10 cellular contexts compared by ENCODE assay signal in the genomic region with DNA sequence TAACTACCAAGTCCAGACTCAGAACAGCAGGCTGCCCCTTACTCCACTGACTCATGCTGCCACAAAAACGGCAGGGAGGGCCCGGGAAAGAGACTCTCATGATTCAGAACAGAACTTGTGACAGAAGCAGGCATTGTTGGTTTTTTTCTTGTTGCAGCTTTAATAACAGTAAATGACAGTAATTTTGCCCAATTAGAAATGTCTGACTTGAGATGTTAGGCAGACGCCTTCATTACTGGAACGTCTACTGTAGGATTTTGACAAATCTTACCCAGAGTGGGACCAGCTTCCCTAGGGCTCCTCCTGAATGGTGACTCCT.
DNase-seq lines count a peak whose midpoint lies in the region; ATAC-seq and TF ChIP-seq lines count a peak whose summit lies in the region.
"Had no signal": no experiment of that assay in that cellular context is flagged by ENCODE, and none has a peak within 500 bp of the region (broad histone marks: within the 10 kb centered on the region; RNA-seq: fewer than 3 reads in every experiment).

No MANE protein-coding gene starts in this region.

- no peak for TF ChIP-seq POLR2A in prostate gland (IDR thresholded peaks at IDR 0.05)

- no peak overlapping the region for H3K27ac Mint-ChIP-seq in naive thymus-derived CD4-positive, alpha-beta T cell

- DNase-seq in ELR (ENCODE audit: low read depth): peak; percentile 96
- DNase-seq in RWPE2 (ENCODE audit: low spot score): peak; percentile 79
- DNase-seq in fibroblast of gingiva (ENCODE audit: low read depth): peak; percentile 86
- DNase-seq in prostate gland (ENCODE audit: low spot score): peak; percentile 20
- no peak for DNase-seq in NCI-H510A (lab: John Stamatoyannopoulos, UW)
- no peak for DNase-seq in GM19238 (ENCODE audit: insufficient read length, low spot score)
- DNase-seq in naive thymus-derived CD4-positive, alpha-beta T cell: no peak
- DNase-seq: NCI-H524, retina had no signal

- CTCF ChIA-PET in naive thymus-derived CD4-positive, alpha-beta T cell (lab: Charles Lee): no interaction called here

- no peak overlapping the region for H3K4me3 Mint-ChIP-seq in naive thymus-derived CD4-positive, alpha-beta T cell

- TF ChIP-seq CTCF in RWPE2 (IDR thresholded peaks at IDR 0.05; ENCODE audit: poor library complexity, severe bottlenecking): no peak
- no peak for TF ChIP-seq CTCF in prostate gland (IDR thresholded peaks at IDR 0.05)

- H3K36me3 ChIP-seq in RWPE2 (ENCODE audit: low read depth) (no peaks in the 10 kb centered on the region), prostate gland (no peaks in the 10 kb centered on the region)
- no peaks in the 10 kb centered on the region for H3K36me3 ChIP-seq in naive thymus-derived CD4-positive, alpha-beta T cell (ENCODE audit: control insufficient read depth in 2 of 3, insufficient read depth in 3 of 3, low read length in 3 of 3)

- H3K9me3 ChIP-seq in RWPE2 (ENCODE audit: severe bottlenecking) (no peaks in the 10 kb centered on the region), prostate gland (no peaks in the 10 kb centered on the region)
- no peaks in the 10 kb centered on the region for H3K9me3 ChIP-seq in naive thymus-derived CD4-positive, alpha-beta T cell (ENCODE audit: control insufficient read depth in 2 of 3, low read length in 3 of 3)

- POLR2A ChIA-PET in naive thymus-derived CD4-positive, alpha-beta T cell (lab: Charles Lee): no interaction called here

- H3K36me3 Mint-ChIP-seq in naive thymus-derived CD4-positive, alpha-beta T cell: no peaks in the 10 kb centered on the region

- H3K9me3 Mint-ChIP-seq in naive thymus-derived CD4-positive, alpha-beta T cell: peaks cover 0 to 8% (median 0%) of the 10 kb centered on the region in 11 donors

- 15% methylated on average over 4 of the region's 4 CpGs for WGBS in prostate gland

- H3K27me3 ChIP-seq in RWPE2 (ENCODE audit: insufficient read depth, poor library complexity, severe bottlenecking) (no peaks in the 10 kb centered on the region), prostate gland (replicated peaks; ENCODE audit: insufficient read depth) (no peaks in the 10 kb centered on the region)
- no peaks in the 10 kb centered on the region for H3K27me3 ChIP-seq in naive thymus-derived CD4-positive, alpha-beta T cell (ENCODE audit: control insufficient read depth in 2 of 2, insufficient read depth in 2 of 2, low read length in 2 of 2)

- H3K4me3 ChIP-seq in RWPE2 (ENCODE audit: severe bottlenecking): no peak overlapping the region
- no peak overlapping the region for H3K4me3 ChIP-seq in prostate gland
- no peak overlapping the region for H3K4me3 ChIP-seq in naive thymus-derived CD4-positive, alpha-beta T cell (ENCODE audit: low read length)

- ATAC-seq in RWPE2 (ENCODE audit: low read depth) (peak; percentile 99; the same call in 2 of the 3 replicates), HG02588 (IDR thresholded peaks at IDR 0.05; ENCODE audit: unreplicated experiment) (no peak)
- ATAC-seq in naive thymus-derived CD4-positive, alpha-beta T cell: no peak

- H3K4me1 ChIP-seq in RWPE2 (ENCODE audit: insufficient read depth, poor library complexity, severe bottlenecking) (peaks cover 18% of the 10 kb centered on the region), prostate gland (replicated peaks) (no peaks in the 10 kb centered on the region)
- H3K4me1 ChIP-seq in naive thymus-derived CD4-positive, alpha-beta T cell (ENCODE audit: control insufficient read depth in 2 of 2, insufficient read depth in 2 of 2, low read length in 2 of 2): no peaks in the 10 kb centered on the region

- H3K27ac ChIP-seq in RWPE2 (ENCODE audit: poor library complexity, severe bottlenecking) (peak overlapping the region; percentile 87), prostate gland (peak overlapping the region in 1 of 2 donors; percentile 52)
- H3K27ac ChIP-seq in naive thymus-derived CD4-positive, alpha-beta T cell (ENCODE audit: low read depth, low read length): no peak overlapping the region

- intact Hi-C loops in prostate gland (cut with DNase I): no loop called here
- intact Hi-C loops in naive thymus-derived CD4-positive, alpha-beta T cell (cut with micrococcal nuclease): no loop called here

- no peaks in the 10 kb centered on the region for H3K4me1 Mint-ChIP-seq in naive thymus-derived CD4-positive, alpha-beta T cell

- no peaks in the 10 kb centered on the region for H3K27me3 Mint-ChIP-seq in naive thymus-derived CD4-positive, alpha-beta T cell

Comparison
In these comparisons a context has a peak if more than half of its experiments do, and no peak if none do; other contexts are left out.
1. DNase-seq: peak in ELR (single experiment), RWPE2 (single experiment), fibroblast of gingiva (single experiment) and prostate gland (single experiment); none in NCI-H510A (single experiment), GM19238 (single experiment) and naive thymus-derived CD4-positive, alpha-beta T cell (0 of 9).